ENCODE assay signal across 21 cellular contexts in genomic region chr2:39615675-39616074, GRCh38. TPM values are rescaled to one million over a fixed set of nuclear protein-coding genes. Genes with fewer than 3 reads are reported as not detected.
DNase-seq lines count a peak whose midpoint lies in the region; ATAC-seq lines count a peak whose summit lies in the region.
"Had no signal": no experiment of that assay in that cellular context is flagged by ENCODE, and none has a peak within 500 bp of the region (broad histone marks: within the 10 kb centered on the region; RNA-seq: fewer than 3 reads in every experiment).

No MANE protein-coding gene starts in this region.

- no peaks in the 10 kb centered on the region for H3K36me3 ChIP-seq in H7 (replicated peaks; ENCODE audit: control insufficient read depth, insufficient read depth, low read length)
- H3K36me3 ChIP-seq: BE2C, HAP-1 had no signal

- DNase-seq in H7 (peak; percentile 37), cerebellar cortex (ENCODE audit: low spot score) (peak; percentile 71), iPS-NIHi7 (ENCODE audit: extremely low spot score) (peak; percentile 32), ureter (ENCODE audit: low spot score) (no peak)
- no peak for DNase-seq in stimulated activated CD4-positive, alpha-beta T cell treated with anti-CD3 and anti-CD28 coated beads, Interleukin-4, amount 100 ng/mL, for 24 hours
- no peak for DNase-seq in stimulated activated naive CD4-positive, alpha-beta T cell (lab: John Stamatoyannopoulos, UW)
- DNase-seq: ACHN; BE2C; C1 segment of cervical spinal cord; CD4-positive, CD25-positive, alpha-beta regulatory T cell; CD8-positive, alpha-beta memory T cell; COR-L47; DMS 273 treated with DMSO at 0.1 percent for 48 hours; DMS53; DND-41; EL; GDM1; GOT3 had no signal

- no peaks in the 10 kb centered on the region for H3K27me3 ChIP-seq in H7 (ENCODE audit: control insufficient read depth, insufficient read depth, low read length)
- H3K27me3 ChIP-seq: BE2C had no signal

- H3K4me3 ChIP-seq in H7 (ENCODE audit: insufficient read depth, low read depth, low read length), result no peak overlapping the region
- H3K4me3 ChIP-seq: HAP-1 had no signal

- no peak for ATAC-seq in GM18517 (IDR thresholded peaks at IDR 0.05; ENCODE audit: unreplicated experiment)

RNA-seq across cellular contexts. Expression of gene TMEM178A, which starts 50.0 kb away (rescaled TPM):
- total RNA-seq in H7 (2014; rRNA removed; shearing (Covaris generic)), result 7.1 and 8.1 TPM in 2 replicates
- total RNA-seq in ureter, result 2.9 TPM
- total RNA-seq: CD4-positive, CD25-positive, alpha-beta regulatory T cell; CD8-positive, alpha-beta memory T cell; HT1080 had no signal

Comparison
In these comparisons a context has a peak if more than half of its experiments do, and no peak if none do; other contexts are left out.
1. DNase-seq: peak in H7 (single experiment), cerebellar cortex (single experiment) and iPS-NIHi7 (single experiment); none in ureter (single experiment), stimulated activated CD4-positive, alpha-beta T cell treated with anti-CD3 and anti-CD28 coated beads, Interleukin-4, amount 100 ng/mL, for 24 hours (single experiment) and stimulated activated naive CD4-positive, alpha-beta T cell (0 of 6).